Comparison of ENCODE assay signal across 1 cellular context in genomic region chr7:101856488-101857357, GRCh38.
TF ChIP-seq lines count a peak whose summit lies in the region.

No MANE protein-coding gene starts in this region.

TF ChIP-seq in HepG2, 621 proteins besides CTCF, POLR2A, EP300 and RAD21 (continued from another document and continues in another):
- TF ChIP-seq ZNF280D (CRISPR knock-in tag; IDR thresholded peaks at IDR 0.05): peak; percentile 62
- TF ChIP-seq ZNF503 (CRISPR knock-in tag; IDR thresholded peaks at IDR 0.05): no peak
- no peak for TF ChIP-seq GABPA (IDR thresholded peaks at IDR 0.05; ENCODE audit: low read depth, low read length)
- peak; percentile 20; the same call in 1 of the 2 replicates for TF ChIP-seq GABPA (CRISPR knock-in tag; IDR thresholded peaks at IDR 0.05; ENCODE audit: low read depth)
- no peak for TF ChIP-seq TBP (CRISPR knock-in tag; IDR thresholded peaks at IDR 0.05)
- TF ChIP-seq RARG (CRISPR knock-in tag; IDR thresholded peaks at IDR 0.05; ENCODE audit: low read depth): no peak
- peak; percentile 65; the same call in 1 of the 2 replicates for TF ChIP-seq ZNF710 (CRISPR knock-in tag; IDR thresholded peaks at IDR 0.05; ENCODE audit: borderline replicate concordance)
- TF ChIP-seq GFI1 (CRISPR knock-in tag; IDR thresholded peaks at IDR 0.05; ENCODE audit: borderline replicate concordance): peak; percentile 58; the same call in 1 of the 2 replicates
- TF ChIP-seq ETS1 (CRISPR knock-in tag; IDR thresholded peaks at IDR 0.05): no peak
- TF ChIP-seq SRY (CRISPR knock-in tag; IDR thresholded peaks at IDR 0.05): peak; percentile 71; the same call in 1 of the 2 replicates
- TF ChIP-seq NCOA2 (CRISPR knock-in tag; IDR thresholded peaks at IDR 0.05): peak; percentile 43; the same call in 1 of the 2 replicates
- TF ChIP-seq RBM22 (optimal IDR thresholded peaks at IDR 0.05; ENCODE audit: low read length): no peak
- TF ChIP-seq NFE2L2 (IDR thresholded peaks at IDR 0.05; ENCODE audit: low read length): no peak
- TF ChIP-seq SPEN (CRISPR knock-in tag; IDR thresholded peaks at IDR 0.05; ENCODE audit: low read depth): peak; percentile 54; the same call in 1 of the 2 replicates
- peak; percentile 81 for TF ChIP-seq KDM1A (CRISPR knock-in tag; IDR thresholded peaks at IDR 0.05)
- no peak for TF ChIP-seq ZNF850 (CRISPR knock-in tag; conservative IDR thresholded peaks at IDR 0.05)
- TF ChIP-seq ZBTB38 (CRISPR knock-in tag; IDR thresholded peaks at IDR 0.05): peak; percentile 85
- TF ChIP-seq XRCC5 (optimal IDR thresholded peaks at IDR 0.05; ENCODE audit: low read length): peak; percentile 90
- no peak for TF ChIP-seq ZNF382 (CRISPR knock-in tag; IDR thresholded peaks at IDR 0.05; ENCODE audit: borderline replicate concordance)
- TF ChIP-seq ZNF691 (CRISPR knock-in tag; IDR thresholded peaks at IDR 0.05; ENCODE audit: borderline replicate concordance, low read depth): no peak; the same call in 1 of the 2 replicates
- peak; percentile 60 for TF ChIP-seq ZFY (CRISPR knock-in tag; IDR thresholded peaks at IDR 0.05)
- no peak for TF ChIP-seq MZF1 (CRISPR knock-in tag; IDR thresholded peaks at IDR 0.05; ENCODE audit: borderline replicate concordance)
- no peak for TF ChIP-seq ZNF207 (IDR thresholded peaks at IDR 0.05; ENCODE audit: borderline replicate concordance)
- peak; percentile 56 for TF ChIP-seq FOSL2 (CRISPR knock-in tag; IDR thresholded peaks at IDR 0.05)
- TF ChIP-seq PBX2 (CRISPR knock-in tag; IDR thresholded peaks at IDR 0.05): no peak
- TF ChIP-seq PATZ1 (CRISPR knock-in tag; IDR thresholded peaks at IDR 0.05): peak; percentile 81
- TF ChIP-seq ZNF180 (CRISPR knock-in tag; IDR thresholded peaks at IDR 0.05; ENCODE audit: borderline replicate concordance, low read depth): no peak; the same call in 1 of the 2 replicates
- TF ChIP-seq USF2 (IDR thresholded peaks at IDR 0.05; ENCODE audit: low read depth, low read length): peak; percentile 92
- TF ChIP-seq USF2 (CRISPR knock-in tag; IDR thresholded peaks at IDR 0.05; ENCODE audit: borderline replicate concordance): peak; percentile 95; the same call in 1 of the 2 replicates
- TF ChIP-seq NFYC (CRISPR knock-in tag; IDR thresholded peaks at IDR 0.05): peak; percentile 41; the same call in 1 of the 2 replicates
- no peak for TF ChIP-seq ZFAT (CRISPR knock-in tag; conservative IDR thresholded peaks at IDR 0.05)
- TF ChIP-seq CCAR2 (optimal IDR thresholded peaks at IDR 0.05; ENCODE audit: low read depth, low read length): no peak
- TF ChIP-seq HBP1 (CRISPR knock-in tag; IDR thresholded peaks at IDR 0.05; ENCODE audit: low read depth): peak; percentile 44; the same call in 1 of the 2 replicates
- TF ChIP-seq NRL (CRISPR knock-in tag; IDR thresholded peaks at IDR 0.05; ENCODE audit: borderline replicate concordance): peak; percentile 31; the same call in 1 of the 2 replicates
- no peak for TF ChIP-seq ZNF235 (CRISPR knock-in tag; IDR thresholded peaks at IDR 0.05; ENCODE audit: borderline replicate concordance)
- no peak for TF ChIP-seq ZNF160 (CRISPR knock-in tag; IDR thresholded peaks at IDR 0.05)
- 0 out of 2 replicates have a peak, but pooled peaks have one; percentile 12 for TF ChIP-seq ZNF598 (CRISPR knock-in tag; IDR thresholded peaks at IDR 0.05; ENCODE audit: borderline replicate concordance)
- TF ChIP-seq THRA (CRISPR knock-in tag; IDR thresholded peaks at IDR 0.05; ENCODE audit: borderline replicate concordance): no peak
- no peak; the same call in 1 of the 2 replicates for TF ChIP-seq BCL3 (CRISPR knock-in tag; IDR thresholded peaks at IDR 0.05)
- TF ChIP-seq ZC3H4 (CRISPR knock-in tag; IDR thresholded peaks at IDR 0.05; ENCODE audit: borderline replicate concordance): no peak
- TF ChIP-seq KDM3A (CRISPR knock-in tag; IDR thresholded peaks at IDR 0.05; ENCODE audit: low read depth): peak; percentile 83; the same call in 1 of the 2 replicates
- TF ChIP-seq SP5 (CRISPR knock-in tag; IDR thresholded peaks at IDR 0.05; ENCODE audit: borderline replicate concordance, low read depth): peak; percentile 76
- TF ChIP-seq KMT2B (CRISPR knock-in tag; IDR thresholded peaks at IDR 0.05): peak; percentile 60
- peak; percentile 44; the same call in 1 of the 2 replicates for TF ChIP-seq RXRB (CRISPR knock-in tag; IDR thresholded peaks at IDR 0.05; ENCODE audit: borderline replicate concordance)
